ENCODE assay signal across 1 cellular context in the genomic region with DNA sequence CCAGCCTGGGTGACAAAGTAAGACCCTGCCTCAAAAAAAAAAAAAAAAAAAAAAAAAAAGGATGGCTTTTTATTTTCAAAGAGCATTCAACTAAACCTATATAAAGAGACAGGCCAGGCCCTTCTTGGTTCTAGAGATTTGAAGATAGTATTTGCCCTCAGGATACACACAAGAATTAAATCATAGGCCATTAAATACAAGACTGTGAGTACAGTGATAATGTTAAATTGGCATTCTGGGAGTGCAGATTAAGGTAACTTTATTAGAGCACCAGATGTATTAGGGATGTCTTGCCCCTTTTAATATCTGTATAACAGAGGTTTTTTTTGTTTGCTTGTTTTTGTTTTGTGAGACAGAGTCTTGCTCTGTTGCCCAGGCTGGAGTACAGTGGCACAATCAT.
TF ChIP-seq lines count a peak whose summit lies in the region.

No MANE protein-coding gene starts in this region.

TF ChIP-seq in SK-N-SH treated with all-trans-retinoic acid at 6 μM for 48 hours, 23 proteins besides CTCF, POLR2A, EP300 and RAD21 (continued from another document):
- peak; percentile 27; the same call in 1 of the 2 replicates for TF ChIP-seq ISL1 (CRISPR knock-in tag; IDR thresholded peaks at IDR 0.05)
- TF ChIP-seq RARB (CRISPR knock-in tag; IDR thresholded peaks at IDR 0.05) = no peak
- TF ChIP-seq ARNTL (CRISPR knock-in tag; IDR thresholded peaks at IDR 0.05; ENCODE audit: borderline replicate concordance, low read depth) = no peak
- TF ChIP-seq, protein P1, sequence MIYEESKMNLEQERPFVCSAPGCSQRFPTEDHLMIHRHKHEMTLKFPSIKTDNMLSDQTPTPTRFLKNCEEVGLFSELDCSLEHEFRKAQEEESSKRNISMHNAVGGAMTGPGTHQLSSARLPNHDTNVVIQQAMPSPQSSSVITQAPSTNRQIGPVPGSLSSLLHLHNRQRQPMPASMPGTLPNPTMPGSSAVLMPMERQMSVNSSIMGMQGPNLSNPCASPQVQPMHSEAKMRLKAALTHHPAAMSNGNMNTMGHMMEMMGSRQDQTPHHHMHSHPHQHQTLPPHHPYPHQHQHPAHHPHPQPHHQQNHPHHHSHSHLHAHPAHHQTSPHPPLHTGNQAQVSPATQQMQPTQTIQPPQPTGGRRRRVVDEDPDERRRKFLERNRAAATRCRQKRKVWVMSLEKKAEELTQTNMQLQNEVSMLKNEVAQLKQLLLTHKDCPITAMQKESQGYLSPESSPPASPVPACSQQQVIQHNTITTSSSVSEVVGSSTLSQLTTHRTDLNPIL (CRISPR knock-in tag; IDR thresholded peaks at IDR 0.05; ENCODE audit: low read depth) = no peak
- no peak for TF ChIP-seq ZFP30 (CRISPR knock-in tag; IDR thresholded peaks at IDR 0.05)
- TF ChIP-seq, protein P2, sequence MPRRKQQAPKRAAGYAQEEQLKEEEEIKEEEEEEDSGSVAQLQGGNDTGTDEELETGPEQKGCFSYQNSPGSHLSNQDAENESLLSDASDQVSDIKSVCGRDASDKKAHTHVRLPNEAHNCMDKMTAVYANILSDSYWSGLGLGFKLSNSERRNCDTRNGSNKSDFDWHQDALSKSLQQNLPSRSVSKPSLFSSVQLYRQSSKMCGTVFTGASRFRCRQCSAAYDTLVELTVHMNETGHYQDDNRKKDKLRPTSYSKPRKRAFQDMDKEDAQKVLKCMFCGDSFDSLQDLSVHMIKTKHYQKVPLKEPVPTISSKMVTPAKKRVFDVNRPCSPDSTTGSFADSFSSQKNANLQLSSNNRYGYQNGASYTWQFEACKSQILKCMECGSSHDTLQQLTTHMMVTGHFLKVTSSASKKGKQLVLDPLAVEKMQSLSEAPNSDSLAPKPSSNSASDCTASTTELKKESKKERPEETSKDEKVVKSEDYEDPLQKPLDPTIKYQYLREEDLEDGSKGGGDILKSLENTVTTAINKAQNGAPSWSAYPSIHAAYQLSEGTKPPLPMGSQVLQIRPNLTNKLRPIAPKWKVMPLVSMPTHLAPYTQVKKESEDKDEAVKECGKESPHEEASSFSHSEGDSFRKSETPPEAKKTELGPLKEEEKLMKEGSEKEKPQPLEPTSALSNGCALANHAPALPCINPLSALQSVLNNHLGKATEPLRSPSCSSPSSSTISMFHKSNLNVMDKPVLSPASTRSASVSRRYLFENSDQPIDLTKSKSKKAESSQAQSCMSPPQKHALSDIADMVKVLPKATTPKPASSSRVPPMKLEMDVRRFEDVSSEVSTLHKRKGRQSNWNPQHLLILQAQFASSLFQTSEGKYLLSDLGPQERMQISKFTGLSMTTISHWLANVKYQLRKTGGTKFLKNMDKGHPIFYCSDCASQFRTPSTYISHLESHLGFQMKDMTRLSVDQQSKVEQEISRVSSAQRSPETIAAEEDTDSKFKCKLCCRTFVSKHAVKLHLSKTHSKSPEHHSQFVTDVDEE (CRISPR knock-in tag; IDR thresholded peaks at IDR 0.05) = peak; percentile 73; the same call in 1 of the 2 replicates
- TF ChIP-seq ZFP3 (CRISPR knock-in tag; IDR thresholded peaks at IDR 0.05) = no peak
- TF ChIP-seq TCF4 (CRISPR knock-in tag; IDR thresholded peaks at IDR 0.05; ENCODE audit: borderline replicate concordance) = peak; percentile 96
- TF ChIP-seq ZNF565 (CRISPR knock-in tag; conservative IDR thresholded peaks at IDR 0.05; ENCODE audit: low read depth) = no peak
- TF ChIP-seq, protein P3, sequence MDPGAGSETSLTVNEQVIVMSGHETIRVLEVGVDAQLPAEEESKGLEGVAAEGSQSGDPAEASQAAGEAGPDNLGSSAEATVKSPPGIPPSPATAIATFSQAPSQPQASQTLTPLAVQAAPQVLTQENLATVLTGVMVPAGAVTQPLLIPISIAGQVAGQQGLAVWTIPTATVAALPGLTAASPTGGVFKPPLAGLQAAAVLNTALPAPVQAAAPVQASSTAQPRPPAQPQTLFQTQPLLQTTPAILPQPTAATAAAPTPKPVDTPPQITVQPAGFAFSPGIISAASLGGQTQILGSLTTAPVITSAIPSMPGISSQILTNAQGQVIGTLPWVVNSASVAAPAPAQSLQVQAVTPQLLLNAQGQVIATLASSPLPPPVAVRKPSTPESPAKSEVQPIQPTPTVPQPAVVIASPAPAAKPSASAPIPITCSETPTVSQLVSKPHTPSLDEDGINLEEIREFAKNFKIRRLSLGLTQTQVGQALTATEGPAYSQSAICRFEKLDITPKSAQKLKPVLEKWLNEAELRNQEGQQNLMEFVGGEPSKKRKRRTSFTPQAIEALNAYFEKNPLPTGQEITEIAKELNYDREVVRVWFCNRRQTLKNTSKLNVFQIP (CRISPR knock-in tag; IDR thresholded peaks at IDR 0.05; ENCODE audit: borderline replicate concordance, low read depth) = no peak
